Comparison of ENCODE assay signal across 1 cellular context in genomic region chr12:50538178-50538577, GRCh38.
TF ChIP-seq lines count a peak whose summit lies in the region.

No MANE protein-coding gene starts in this region.

TF ChIP-seq in A549, 52 proteins besides CTCF, POLR2A, EP300 and RAD21 (continued from another document):
- no peak for TF ChIP-seq MAX (IDR thresholded peaks at IDR 0.05)
- TF ChIP-seq TP53 (CRISPR knock-in tag; IDR thresholded peaks at IDR 0.05), result no peak
- TF ChIP-seq CHD4 (IDR thresholded peaks at IDR 0.05; ENCODE audit: borderline replicate concordance), result no peak
- TF ChIP-seq MYC (IDR thresholded peaks at IDR 0.05; ENCODE audit: borderline replicate concordance, low read length), result no peak
- TF ChIP-seq FOSL2 (IDR thresholded peaks at IDR 0.05), result no peak
- TF ChIP-seq FOSL2 (CRISPR knock-in tag; IDR thresholded peaks at IDR 0.05), result no peak
- TF ChIP-seq ZC3H11A (IDR thresholded peaks at IDR 0.05), result no peak
